ENCODE assay signal across 1 cellular context in genomic region chrY:6964727-6965126, GRCh38.
TF ChIP-seq lines count a peak whose summit lies in the region.

No MANE protein-coding gene starts in this region.

TF ChIP-seq in HepG2, 621 proteins besides CTCF, POLR2A, EP300 and RAD21:
- TF ChIP-seq STAG1 (CRISPR knock-in tag; IDR thresholded peaks at IDR 0.05), result peak; percentile 85
- no peak for TF ChIP-seq FOXA1 (IDR thresholded peaks at IDR 0.05)
- peak; percentile 64 for TF ChIP-seq FOXA1 (CRISPR knock-in tag; IDR thresholded peaks at IDR 0.05)
- TF ChIP-seq YEATS4 (CRISPR knock-in tag; IDR thresholded peaks at IDR 0.05; ENCODE audit: borderline replicate concordance), result no peak
- TF ChIP-seq SMC3 (IDR thresholded peaks at IDR 0.05; ENCODE audit: low read length), result peak; percentile 82
- TF ChIP-seq RERE (CRISPR knock-in tag; IDR thresholded peaks at IDR 0.05; ENCODE audit: low read depth), result no peak
- 0 out of 2 replicates have a peak, but pooled peaks have one; percentile 20 for TF ChIP-seq ARID3A (IDR thresholded peaks at IDR 0.05; ENCODE audit: low read depth, low read length)
